In the genomic region with DNA sequence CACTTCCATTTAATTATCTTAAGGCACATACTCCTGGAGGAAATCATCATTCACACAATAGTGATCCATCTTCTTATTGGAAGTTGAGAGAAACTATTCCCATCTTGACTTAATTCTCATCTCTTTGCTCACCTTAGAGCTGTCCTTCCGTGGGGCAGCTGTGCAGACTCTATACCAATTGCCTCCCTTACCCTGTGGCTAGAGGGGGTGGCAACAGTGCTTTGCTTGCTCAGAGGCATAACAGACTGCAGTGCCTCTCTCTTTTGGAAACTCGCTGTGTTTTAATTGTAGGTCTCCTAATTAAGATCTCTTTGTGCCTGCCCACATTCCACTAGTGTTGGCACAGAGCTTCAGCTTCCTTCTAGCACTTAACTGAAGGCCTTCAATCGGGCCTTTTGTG, we compare ENCODE assay signal across 11 cellular contexts. TPM values are rescaled to one million over a fixed set of nuclear protein-coding genes. Genes with fewer than 3 reads are reported as not detected.
DNase-seq lines count a peak whose midpoint lies in the region; ATAC-seq, FAIRE-seq and TF ChIP-seq lines count a peak whose summit lies in the region.
"Had no signal": no experiment of that assay in that cellular context is flagged by ENCODE, and none has a peak within 500 bp of the region (broad histone marks: within the 10 kb centered on the region; RNA-seq: fewer than 3 reads in every experiment).

No MANE protein-coding gene starts in this region.

- H3K4me3 ChIP-seq in hepatocyte = no peak overlapping the region
- H3K4me3 ChIP-seq in HAP-1 = no peak overlapping the region
- H3K4me3 ChIP-seq in pancreas = no peak overlapping the region

- H3K9me3 Mint-ChIP-seq in T-helper 2 cell treated with Interferon-gamma antibody and Interleukin-4, amounts not matched to agents 5 μg/mL and 100 μg/mL, for 36 hours = no peaks in the 10 kb centered on the region

- no peak for ATAC-seq in pancreas

- H3K36me3 Mint-ChIP-seq in T-helper 2 cell treated with Interferon-gamma antibody and Interleukin-4, amounts not matched to agents 5 μg/mL and 100 μg/mL, for 36 hours (ENCODE audit: low read depth) = peaks cover 54% of the 10 kb centered on the region

- TF ChIP-seq CTCF in hepatocyte (IDR thresholded peaks at IDR 0.05; ENCODE audit: poor library complexity) (no peak), pancreas (IDR thresholded peaks at IDR 0.05) (no peak)

- H3K27me3 ChIP-seq in hepatocyte = no peaks in the 10 kb centered on the region
- no peaks in the 10 kb centered on the region for H3K27me3 ChIP-seq in HAP-1 (ENCODE audit: low read depth)
- no peaks in the 10 kb centered on the region for H3K27me3 ChIP-seq in pancreas

- H3K4me1 ChIP-seq in hepatocyte (ENCODE audit: insufficient read depth) (peaks cover 20% of the 10 kb centered on the region), HAP-1 (peaks cover 21% of the 10 kb centered on the region), pancreas (peaks cover 13 to 38% (median 29%) of the 10 kb centered on the region in 3 donors)

- DNase-seq in stimulated activated CD4-positive, alpha-beta T cell treated with anti-CD3 and anti-CD28 coated beads, Interleukin-4, amount 100 ng/mL, for 24 hours = peak; percentile 9
- no peak for DNase-seq in stimulated activated CD4-positive, alpha-beta T cell treated with anti-CD3 and anti-CD28 coated beads, Interleukin-2, amount 100 ng/mL, for 24 hours
- DNase-seq in T-helper 2 cell treated with Interferon-gamma antibody and Interleukin-4, amounts not matched to agents 5 μg/mL and 100 μg/mL, for 36 hours (ENCODE audit: low spot score) = no peak
- no peak for DNase-seq in hepatocyte (ENCODE audit: low spot score)
- no peak for DNase-seq in HAP-1 (ENCODE audit: low spot score in 2 of 2)
- DNase-seq in CD1c-positive myeloid dendritic cell (ENCODE audit: extremely low spot score) = no peak
- no peak for DNase-seq in NCI-H748 treated with DMSO at 0.1 percent for 48 hours (lab: John Stamatoyannopoulos, UW)
- no peak for DNase-seq in pancreas
- DNase-seq: aorta, NCI-H446 had no signal

- in situ Hi-C loops in HAP-1 (cut with MboI; ENCODE audit: low sequenced_read_pairs) = no loop called here

- no peak for FAIRE-seq in pancreas (lab: Jason Lieb, UNC)

- no peaks in the 10 kb centered on the region for H3K9me3 ChIP-seq in hepatocyte (ENCODE audit: low read depth)
- no peaks in the 10 kb centered on the region for H3K9me3 ChIP-seq in HAP-1
- no peaks in the 10 kb centered on the region for H3K9me3 ChIP-seq in pancreas

- no peak overlapping the region for H2AFZ ChIP-seq in hepatocyte

- no peaks in the 10 kb centered on the region for H3K27me3 Mint-ChIP-seq in T-helper 2 cell treated with Interferon-gamma antibody and Interleukin-4, amounts not matched to agents 5 μg/mL and 100 μg/mL, for 36 hours (ENCODE audit: low read depth)

- 64% methylated on average over 3 of the region's 3 CpGs for WGBS in hepatocyte (ENCODE audit: low lambda C conversion rate, missing lambda C conversion rate)
- 32 to 47% methylated on average over 3 of the region's 3 CpGs for WGBS in pancreas, 2 donors

- H3K27ac ChIP-seq in hepatocyte = no peak overlapping the region
- H3K27ac ChIP-seq in pancreas = no peak overlapping the region
- H3K27ac ChIP-seq: C4-2B had no signal

- H3K79me2 ChIP-seq in hepatocyte = peaks cover 99% of the 10 kb centered on the region

- intact Hi-C loops in pancreas (cut with DNase I) = no loop called here

- no peaks in the 10 kb centered on the region for H3K9me2 ChIP-seq in hepatocyte (replicated peaks; ENCODE audit: insufficient read depth)

- peak overlapping the region; percentile 38 for H3K27ac Mint-ChIP-seq in T-helper 2 cell treated with Interferon-gamma antibody and Interleukin-4, amounts not matched to agents 5 μg/mL and 100 μg/mL, for 36 hours

- peaks cover 98% of the 10 kb centered on the region for H4K20me1 ChIP-seq in hepatocyte (ENCODE audit: insufficient read depth, poor library complexity, severe bottlenecking)

- H3K4me3 Mint-ChIP-seq in T-helper 2 cell treated with Interferon-gamma antibody and Interleukin-4, amounts not matched to agents 5 μg/mL and 100 μg/mL, for 36 hours = peak overlapping the region; percentile 50

- H3K36me3 ChIP-seq in hepatocyte (replicated peaks; ENCODE audit: insufficient read depth, low read depth) = no peaks in the 10 kb centered on the region
- H3K36me3 ChIP-seq in HAP-1 (replicated peaks) = peaks cover 16% of the 10 kb centered on the region
- no peaks in the 10 kb centered on the region for H3K36me3 ChIP-seq in pancreas

- peaks cover 67% of the 10 kb centered on the region for H3K4me1 Mint-ChIP-seq in T-helper 2 cell treated with Interferon-gamma antibody and Interleukin-4, amounts not matched to agents 5 μg/mL and 100 μg/mL, for 36 hours (ENCODE audit: low read depth)

- H3K4me2 ChIP-seq in hepatocyte = peak overlapping the region; percentile 18

RNA-seq across cellular contexts. Expression of gene KMT2A, which starts 5.5 kb away (rescaled TPM):
- total RNA-seq in hepatocyte (29.1 and 30.6 TPM in 2 replicates), pancreas (10 to 100 TPM; 31.1 to 46.3 (median 36.6) TPM)
- polyA plus RNA-seq in hepatocyte (23.0 and 25.9 TPM in 2 replicates), pancreas (10 to 100 TPM; 13.9 to 14.1 TPM)

RNA-seq across cellular contexts. Expression of gene ATP5MG, which starts 40.4 kb away (rescaled TPM):
- total RNA-seq in hepatocyte (64.7 and 68.1 TPM in 2 replicates), pancreas (10 to 100 TPM; 46.5 to 81.4 (median 74.3) TPM)
- polyA plus RNA-seq in hepatocyte (431 and 471 TPM in 2 replicates), pancreas (100 to 1,000 TPM; 115 to 120 TPM)
